27 cellular contexts compared by ENCODE assay signal in genomic region chr6:162690158-162690557, GRCh38. TPM values are rescaled to one million over a fixed set of nuclear protein-coding genes. Genes with fewer than 3 reads are reported as not detected.
"Had no signal": no experiment of that assay in that cellular context is flagged by ENCODE, and none has a peak within 500 bp of the region (broad histone marks: within the 10 kb centered on the region; RNA-seq: fewer than 3 reads in every experiment).

No MANE protein-coding gene starts in this region.

- H3K27me3 ChIP-seq: colonic mucosa, gastrocnemius medialis, heart left ventricle, hepatocyte, left lung, right atrium auricular region, stomach, thyroid gland, vagina had no signal

- H3K9me3 ChIP-seq: colonic mucosa, gastrocnemius medialis, left lung, prostate gland, right atrium auricular region, stomach, thyroid gland, vagina had no signal

- H3K79me2 ChIP-seq: hepatocyte had no signal

- H3K27ac ChIP-seq: colonic mucosa, gastrocnemius medialis, heart left ventricle, hepatocyte, left lung, prostate gland, right atrium auricular region, stomach, thyroid gland, vagina had no signal

- H3K36me3 ChIP-seq: colonic mucosa, gastrocnemius medialis, heart left ventricle, left lung, prostate gland, right atrium auricular region, stomach, thyroid gland, vagina had no signal

- H3K4me3 ChIP-seq: colonic mucosa, gastrocnemius medialis, heart left ventricle, hepatocyte, left lung, prostate gland, right atrium auricular region, smooth muscle cell, stomach, thyroid gland, vagina had no signal

- H3K4me1 ChIP-seq: colonic mucosa, left lung, prostate gland, right atrium auricular region, stomach, thyroid gland, vagina had no signal

- H3K27me3 Mint-ChIP-seq: effector memory CD8-positive, alpha-beta T cell; naive thymus-derived CD4-positive, alpha-beta T cell had no signal

- H2AFZ ChIP-seq: hepatocyte had no signal

- ATAC-seq: effector memory CD8-positive, alpha-beta T cell; gastrocnemius medialis; heart left ventricle; left cardiac atrium; left lung; naive thymus-derived CD4-positive, alpha-beta T cell; sciatic nerve had no signal

- H3K27ac Mint-ChIP-seq: effector memory CD8-positive, alpha-beta T cell; naive thymus-derived CD4-positive, alpha-beta T cell; nephron had no signal

- DNase-seq: colonic mucosa; dermis blood vessel endothelial cell; effector memory CD8-positive, alpha-beta T cell; foreskin fibroblast; gastrocnemius medialis; heart left ventricle; left cardiac atrium; left lung; mesenchymal stem cell; midbrain; naive thymus-derived CD4-positive, alpha-beta T cell; nucleus accumbens; stimulated activated CD4-positive, alpha-beta T cell treated with anti-CD3 and anti-CD28 coated beads, Interleukin-12 subunit alpha, Interleukin-12 subunit beta, amount 100 ng/mL, for 4 hours; stimulated activated CD4-positive, alpha-beta T cell treated with anti-CD3 and anti-CD28 coated beads, Interleukin-1b, Interleukin-23, amount 100 ng/mL, for 48 hours; stimulated activated CD4-positive, alpha-beta T cell treated with anti-CD3 and anti-CD28 coated beads, Interleukin-4, amount 100 ng/mL, for 1 hour; stimulated activated CD8-positive, alpha-beta memory T cell treated with anti-CD3 and anti-CD28 coated beads, Interleukin-4, amount 100 ng/mL, for 48 hours; stimulated activated naive CD4-positive, alpha-beta T cell treated with Interleukin-2 at 50 U/mL for 16 hours; stomach; thyroid gland; trophoblast cell had no signal

- H3K4me3 Mint-ChIP-seq: effector memory CD8-positive, alpha-beta T cell; naive thymus-derived CD4-positive, alpha-beta T cell; nephron had no signal

- H3K4me2 ChIP-seq: hepatocyte, smooth muscle cell had no signal

RNA-seq across cellular contexts. Expression of gene PACRG, which starts 37.6 kb away (rescaled TPM):
- total RNA-seq: smooth muscle cell, vagina had no signal
- polyA plus RNA-seq: smooth muscle cell had no signal
